8 cellular contexts compared by ENCODE assay signal in genomic region chr14:73036706-73037450, GRCh38. TPM values are rescaled to one million over a fixed set of nuclear protein-coding genes. Genes with fewer than 3 reads are reported as not detected.
DNase-seq lines count a peak whose midpoint lies in the region; ATAC-seq, FAIRE-seq and TF ChIP-seq lines count a peak whose summit lies in the region.
"Not testable (repeated sequence)": the region's sequence is repeated elsewhere in the genome, so short reads cannot be mapped to it uniquely, and the experiment has no call there.

No MANE protein-coding gene starts in this region.

- dilution Hi-C loops in keratinocyte (cut with MboI; ENCODE audit: extremely low pct_ligation_motif_present, low sequenced_read_pairs): not testable (repeated sequence)

- not testable (repeated sequence) for H3K9me3 ChIP-seq in keratinocyte (ENCODE audit: control insufficient read depth, low read depth, low read length)

- H3K9ac ChIP-seq in keratinocyte (ENCODE audit: control insufficient read depth, extremely low read depth, insufficient read depth, low read length): not testable (repeated sequence)

- not testable (repeated sequence) for H3K4me2 ChIP-seq in keratinocyte (ENCODE audit: control insufficient read depth, extremely low read depth, insufficient read depth, low read depth, low read length)

- not testable (repeated sequence) for H3K27me3 ChIP-seq in brain microvascular endothelial cell (replicated peaks); keratinocyte (ENCODE audit: control insufficient read depth, extremely low read depth, insufficient read depth, low read length)

- in situ Hi-C loops in brain microvascular endothelial cell (cut with HindIII; ENCODE audit: low pct_ligation_motif_present, low sequenced_read_pairs): not testable (repeated sequence)

- not testable (repeated sequence) for H3K27ac ChIP-seq in brain microvascular endothelial cell
- H3K27ac ChIP-seq in epithelial cell of prostate: peak overlapping the region; percentile 13
- peak overlapping the region; percentile 19 for H3K27ac ChIP-seq in keratinocyte (ENCODE audit: control insufficient read depth, insufficient read depth, low read length)

- peak overlapping the region; percentile 8 for H2AFZ ChIP-seq in keratinocyte (ENCODE audit: control insufficient read depth, low read length)

- not testable (repeated sequence) for H3K79me2 ChIP-seq in keratinocyte (ENCODE audit: control insufficient read depth, insufficient read depth, low read length)

- H3K36me3 ChIP-seq in brain microvascular endothelial cell (replicated peaks); keratinocyte (ENCODE audit: control insufficient read depth in 2 of 2, extremely low read depth in 1 of 2, insufficient read depth in 2 of 2, low read length in 2 of 2): not testable (repeated sequence)

- H3K9me1 ChIP-seq in keratinocyte (ENCODE audit: control insufficient read depth, extremely low read depth, insufficient read depth, low read length): not testable (repeated sequence)

- DNase-seq in DMS53 (lab: John Stamatoyannopoulos, UW) (peak; percentile 72), HCEC 1CT (peak; percentile 56), M059J (ENCODE audit: low read depth) (peak; percentile 72), brain microvascular endothelial cell (peak; percentile 20), epithelial cell of prostate (ENCODE audit: low read depth, low spot score) (peak; percentile 62), renal cortical epithelial cell (ENCODE audit: low read depth) (peak; percentile 67)
- DNase-seq in keratinocyte (ENCODE audit: low read depth, low spot score): not testable (repeated sequence)

- not testable (repeated sequence) for H3K4me1 ChIP-seq in keratinocyte (ENCODE audit: control insufficient read depth, extremely low read depth, insufficient read depth, low read length)

- peak; percentile 80 for FAIRE-seq in keratinocyte (lab: Jason Lieb, UNC)

- not testable (repeated sequence) for TF ChIP-seq CTCF in brain microvascular endothelial cell (IDR thresholded peaks at IDR 0.05; ENCODE audit: low read depth, low read length, missing control alignments); keratinocyte (optimal IDR thresholded peaks at IDR 0.05 in 1 of 3, IDR thresholded peaks at IDR 0.05 in 1 of 3, conservative IDR thresholded peaks at IDR 0.05 in 1 of 3; ENCODE audit: extremely low read depth in 1 of 3, insufficient read depth in 2 of 3, low read length in 3 of 3)

- not testable (repeated sequence) for H3K4me3 ChIP-seq in brain microvascular endothelial cell (ENCODE audit: low read depth, low read length); keratinocyte (ENCODE audit: control insufficient read depth in 2 of 3, extremely low read depth in 1 of 3, insufficient read depth in 2 of 3, low read depth in 1 of 3, low read length in 3 of 3)

- not testable (repeated sequence) for H4K20me1 ChIP-seq in keratinocyte (ENCODE audit: control insufficient read depth, extremely low read depth, insufficient read depth, low read length)

- ATAC-seq in SK-N-SH treated with all-trans-retinoic acid at 6 μM for 48 hours: peak; percentile 44; the same call in 1 of the 3 replicates

RNA-seq across cellular contexts. Expression of gene ZFYVE1, which starts 10.0 kb away (rescaled TPM):
- total RNA-seq in M059J (2014; rRNA removed; shearing (Covaris generic)): 8.5 and 13.8 TPM in 2 replicates
- 10.6 to 16.6 TPM (median 10.8 TPM) in 3 replicates for polyA plus RNA-seq in keratinocyte
- polyA plus RNA-seq in keratinocyte (2011; ENCODE audit: low read depth): 15.2 TPM
- 10.1 and 11.4 TPM in 2 replicates for polyA plus RNA-seq in keratinocyte (2011; cell fraction: cytosol; rRNA removed)
- polyA plus RNA-seq in keratinocyte (2011; cell fraction: nucleus; rRNA removed): 27.6 and 33.7 TPM in 2 replicates
- 10.1 and 19.1 TPM in 2 replicates for polyA plus RNA-seq in keratinocyte (2012; ENCODE audit: low replicate concordance)
- 25.5 to 40.6 TPM (median 26.0 TPM) in 3 replicates for polyA minus RNA-seq in keratinocyte
- 14.6 TPM for polyA minus RNA-seq in keratinocyte (2011; cell fraction: cytosol; rRNA and poly(A)+ RNA removed)
- 23.6 and 36.6 TPM in 2 replicates for polyA minus RNA-seq in keratinocyte (2011; cell fraction: nucleus; rRNA and poly(A)+ RNA removed)
- total RNA-seq in renal cortical epithelial cell: 8.9 and 34.1 TPM in 2 replicates

RNA-seq across cellular contexts. Expression of gene RBM25, which starts 21.5 kb away (rescaled TPM):
- 19.5 and 24.5 TPM in 2 replicates for total RNA-seq in M059J (2014; rRNA removed; shearing (Covaris generic))
- 25.6 to 47.4 TPM (median 27.0 TPM) in 3 replicates for polyA plus RNA-seq in keratinocyte
- polyA plus RNA-seq in keratinocyte (2011; ENCODE audit: low read depth): 120 TPM
- 12.0 and 15.5 TPM in 2 replicates for polyA plus RNA-seq in keratinocyte (2011; cell fraction: cytosol; rRNA removed)
- polyA plus RNA-seq in keratinocyte (2011; cell fraction: nucleus; rRNA removed): 95.0 and 126 TPM in 2 replicates
- 40.3 and 58.6 TPM in 2 replicates for polyA plus RNA-seq in keratinocyte (2012; ENCODE audit: low replicate concordance)
- polyA minus RNA-seq in keratinocyte: 18.0 to 38.6 TPM (median 20.4 TPM) in 3 replicates
- polyA minus RNA-seq in keratinocyte (2011; cell fraction: cytosol; rRNA and poly(A)+ RNA removed): 17.3 TPM
- polyA minus RNA-seq in keratinocyte (2011; cell fraction: nucleus; rRNA and poly(A)+ RNA removed): 39.3 and 65.7 TPM in 2 replicates
- total RNA-seq in renal cortical epithelial cell: 22.1 and 47.2 TPM in 2 replicates
